In genomic region chr18:3233433-3234168, GRCh38 we compare ENCODE assay signal across 1 cellular context.
TF ChIP-seq lines count a peak whose summit lies in the region.

No MANE protein-coding gene starts in this region.

TF ChIP-seq in GM12878, 131 proteins besides CTCF, POLR2A, EP300 and RAD21:
- no peak for TF ChIP-seq PKNOX1 (IDR thresholded peaks at IDR 0.05)
- TF ChIP-seq POU2F2 (IDR thresholded peaks at IDR 0.05; ENCODE audit: borderline replicate concordance, low read depth, low read length) = no peak
- TF ChIP-seq USF2 (IDR thresholded peaks at IDR 0.05; ENCODE audit: borderline replicate concordance, low read depth, low read length) = no peak
- TF ChIP-seq ZSCAN29 (IDR thresholded peaks at IDR 0.05) = no peak
- TF ChIP-seq NRF1 (conservative IDR thresholded peaks at IDR 0.05; ENCODE audit: low read depth, low read length) = no peak
- no peak for TF ChIP-seq ZNF592 (IDR thresholded peaks at IDR 0.05)
- TF ChIP-seq MLLT1 (IDR thresholded peaks at IDR 0.05) = no peak
- no peak for TF ChIP-seq CBX3 (IDR thresholded peaks at IDR 0.05; ENCODE audit: borderline replicate concordance, low read depth)
- TF ChIP-seq SP1 (IDR thresholded peaks at IDR 0.05; ENCODE audit: low read depth, low read length) = no peak
- TF ChIP-seq KAT2A (conservative IDR thresholded peaks at IDR 0.05; ENCODE audit: control insufficient read depth, low read depth, low read length) = no peak
- TF ChIP-seq SUZ12 (IDR thresholded peaks at IDR 0.05; ENCODE audit: unreplicated experiment) = no peak
- no peak for TF ChIP-seq RELA (IDR thresholded peaks at IDR 0.05; ENCODE audit: borderline replicate concordance, partially characterized antibody)
- TF ChIP-seq CUX1 (IDR thresholded peaks at IDR 0.05; ENCODE audit: insufficient replicate concordance, low read depth, low read length) = no peak
- TF ChIP-seq BACH1 (IDR thresholded peaks at IDR 0.05; ENCODE audit: borderline replicate concordance) = no peak
- no peak for TF ChIP-seq MEF2A (IDR thresholded peaks at IDR 0.05; ENCODE audit: insufficient read depth, low read depth, low read length)
- no peak for TF ChIP-seq ZNF274 (IDR thresholded peaks at IDR 0.05; ENCODE audit: insufficient read depth, insufficient read length)
- TF ChIP-seq BCL3 (IDR thresholded peaks at IDR 0.05; ENCODE audit: borderline replicate concordance, insufficient read depth, low read depth, low read length, poor library complexity, severe bottlenecking) = no peak
- no peak for TF ChIP-seq ATF7 (IDR thresholded peaks at IDR 0.05; ENCODE audit: low read depth)
